In genomic region chrX:129779747-129780146, GRCh38 we compare ENCODE assay signal across 8 cellular contexts. TPM values are rescaled to one million over a fixed set of nuclear protein-coding genes. Genes with fewer than 3 reads are reported as not detected.
A peak's percentile ranks its signal among the peaks of the same experiment; 100 is the strongest.
DNase-seq lines count a peak whose midpoint lies in the region; ATAC-seq, FAIRE-seq and TF ChIP-seq lines count a peak whose summit lies in the region.

TSS of gene SASH3 (plus strand) at chrX:129779949. CDS start at chrX:129780098, 149 bp downstream.

- no TSS peak for BruUV-seq in GM12878 (replicated peaks; lab: Mats Ljungman, UMichigan)

- H3K4me2 ChIP-seq in GM12878 (ENCODE audit: control insufficient read depth, insufficient read depth) = peak within 1 kb of the TSS; percentile 90

- RAD21 ChIA-PET in GM12878 (lab: Charles Lee; ENCODE audit: unreplicated experiment) = interaction anchor here (5.1 to 7.0 kb wide), 2 partner anchors 9 to 22 kb away, joined by 65 to 166 read pairs; no protein-coding TSS in a partner anchor

- ATAC-seq in GM21825 (IDR thresholded peaks at IDR 0.05; ENCODE audit: unreplicated experiment) (peak; percentile 35), T-cell (replicated peaks in 1 of 4) (peak; percentile 30 to 46 (median 40)), GM12878 (peak; percentile 41)

- no peaks in the 10 kb centered on the region for H3K9me3 Mint-ChIP-seq in T-cell

- POLR2A ChIA-PET in T-cell (lab: Charles Lee) = interaction anchor here in 1 of 2 donors (1.2 kb wide), 1 partner anchor 10 kb away, joined by 3 read pairs; no protein-coding TSS in a partner anchor
- POLR2A ChIA-PET in GM12878 (lab: Charles Lee) = interaction anchor here (1.2 to 11.2 kb wide), 4 partner anchors 9 to 307 kb away, joined by 3 to 169 read pairs (median 11); no protein-coding TSS in a partner anchor

- H3K27ac ChIP-seq in GM12878 (ENCODE audit: control insufficient read depth, insufficient read depth) (peak within 1 kb of the TSS; percentile 94), sigmoid colon (peak within 1 kb of the TSS in 1 of 4 donors; percentile 25)

- 7% methylated on average over 13 of the region's 13 CpGs for WGBS in GM12878 (ENCODE audit: insufficient coverage, insufficient replicate concordance, low lambda C conversion rate, missing lambda C conversion rate)
- 46 to 80% methylated on average over 13 of the region's 13 CpGs for WGBS in sigmoid colon, 2 donors

- H3K27me3 ChIP-seq in GM12878 (replicated peaks in 1 of 2; ENCODE audit: control insufficient read depth in 2 of 2, insufficient read depth in 2 of 2, low read length in 1 of 2) (no peaks in the 10 kb centered on the region), sigmoid colon (no peaks in the 10 kb centered on the region)

- no peak for TF ChIP-seq EP300 in GM12878 (IDR thresholded peaks at IDR 0.05; ENCODE audit: borderline replicate concordance in 1 of 2, control insufficient read depth in 1 of 2, low read depth in 2 of 2, low read length in 2 of 2)
- TF ChIP-seq EP300 in sigmoid colon (IDR thresholded peaks at IDR 0.05) = no peak

- H3K79me2 ChIP-seq in GM12878 (ENCODE audit: control insufficient read depth, insufficient read depth, low read length) = peaks cover 58% of the 10 kb centered on the region

- peak within 1 kb of the TSS; percentile 84 to 97 for H3K27ac Mint-ChIP-seq in T-cell

- peaks cover 72 to 80% (median 74%) of the 10 kb centered on the region in 3 donors for H3K4me1 Mint-ChIP-seq in T-cell

- TF ChIP-seq CTCF in GM12864 (IDR thresholded peaks at IDR 0.05; ENCODE audit: low read depth, low read length, missing control alignments) (no peak), GM12878 (IDR thresholded peaks at IDR 0.05 in 2 of 3, conservative IDR thresholded peaks at IDR 0.05 in 1 of 3; ENCODE audit: control insufficient read depth in 2 of 3, extremely low read depth in 1 of 3, insufficient read depth in 1 of 3, low read depth in 3 of 3, low read length in 3 of 3) (no peak), sigmoid colon (IDR thresholded peaks at IDR 0.05) (no peak)

- peaks cover 48% of the 10 kb centered on the region for H3K4me1 ChIP-seq in GM12878 (ENCODE audit: control insufficient read depth, insufficient read depth, low read length)
- no peaks in the 10 kb centered on the region for H3K4me1 ChIP-seq in sigmoid colon

- H3K9me3 ChIP-seq in GM12878 (replicated peaks; ENCODE audit: control insufficient read depth, insufficient read depth, low read length) (no peaks in the 10 kb centered on the region), sigmoid colon (no peaks in the 10 kb centered on the region)

- H3K36me3 Mint-ChIP-seq in T-cell = peaks cover 19% of the 10 kb centered on the region

- no peak for FAIRE-seq in GM12878 (lab: Jason Lieb, UNC)

- H3K4me3 ChIP-seq in GM12864 (ENCODE audit: low read depth, low read length) = peak within 1 kb of the TSS; percentile 76
- H3K4me3 ChIP-seq in GM12878 = peak within 1 kb of the TSS; percentile 75
- peak within 1 kb of the TSS in 1 of 4 donors; percentile 26 for H3K4me3 ChIP-seq in sigmoid colon

- TF ChIP-seq RAD21 in GM12878 (IDR thresholded peaks at IDR 0.05; ENCODE audit: insufficient read depth, low read depth, low read length) = no peak

- in situ Hi-C loops in GM12878 (cut with MboI) = no loop called here

- CTCF ChIA-PET in T-cell (lab: Charles Lee) = interaction anchor here in 1 of 2 donors (1.0 to 1.1 kb wide), 2 partner anchors 10 to 20 kb away, joined by 3 read pairs; no protein-coding TSS in a partner anchor
- CTCF ChIA-PET in GM12878 (lab: Yijun Ruan, JAX) = interaction anchor here (1.0 to 4.9 kb wide), 2 partner anchors 9 to 46 kb away, joined by 3 to 66 read pairs; no protein-coding TSS in a partner anchor

- peaks cover 0 to 8% of the 10 kb centered on the region in 2 experiments; a peak in 2 of 4 replicates for H3K36me3 ChIP-seq in GM12878 (ENCODE audit: control insufficient read depth in 2 of 2, insufficient read depth in 2 of 2, low read length in 1 of 2)
- H3K36me3 ChIP-seq in sigmoid colon = no peaks in the 10 kb centered on the region

- H2AFZ ChIP-seq in GM12878 (ENCODE audit: control insufficient read depth, low read depth, low read length) = no peak within 1 kb of the TSS; the same call in 1 of the 2 replicates

- no peaks in the 10 kb centered on the region for H4K20me1 ChIP-seq in GM12878 (ENCODE audit: control insufficient read depth, insufficient read depth)

- intact Hi-C loops in GM12878 (cut with micrococcal nuclease; ENCODE audit: unreplicated experiment) = loop anchor here (2.0 to 10.0 kb wide), 2 partner anchors 21 to 395 kb away; partner anchors contain the start of gene RAB33A
- intact Hi-C loops in sigmoid colon (cut with DNase I) = no loop called here

- SMC1A ChIA-PET in GM12878 (lab: Charles Lee; ENCODE audit: uncharacterized antibody, unreplicated experiment) = interaction anchor here (5.0 to 14.8 kb wide), 3 partner anchors 10 to 43 kb away, joined by 20 to 165 read pairs (median 58); no protein-coding TSS in a partner anchor

- H3K9ac ChIP-seq in GM12878 (ENCODE audit: control insufficient read depth, insufficient read depth, low read length) = peak within 1 kb of the TSS; percentile 93

- DNase-seq in GM12864 (ENCODE audit: low read depth) (peak; percentile 56), T-cell (peak in 33 of 34 experiments; percentile 41 to 78 (median 60)), GM12878 (ENCODE audit: low read depth, low spot score) (no peak), sigmoid colon (peak; percentile 78), NCI-H345 treated with DMSO at 0.1 percent for 48 hours (lab: John Stamatoyannopoulos, UW; ENCODE audit: unreplicated experiment) (no peak), 8988T (no peak), erythroblast (lab: John Stamatoyannopoulos, UW) (no peak)

- no peaks in the 10 kb centered on the region for H3K27me3 Mint-ChIP-seq in T-cell

- H3K4me3 Mint-ChIP-seq in T-cell = peak within 1 kb of the TSS; percentile 90 to 98 (median 94)

- TF ChIP-seq POLR2A in GM12878 (IDR thresholded peaks at IDR 0.05; ENCODE audit: low read depth, low read length) (peak; percentile 93), sigmoid colon (IDR thresholded peaks at IDR 0.05) (no peak), erythroblast (IDR thresholded peaks at IDR 0.05; ENCODE audit: low read length) (no peak)

TF ChIP-seq in GM12878, 131 proteins besides CTCF, POLR2A, EP300 and RAD21 (continues in another document):
- TF ChIP-seq LARP7 (IDR thresholded peaks at IDR 0.05) = no peak
- TF ChIP-seq CREM (IDR thresholded peaks at IDR 0.05; ENCODE audit: low read depth) = peak; percentile 39; the same call in 1 of the 2 replicates
- TF ChIP-seq ZNF687 (IDR thresholded peaks at IDR 0.05) = peak; percentile 87
- peak; percentile 10 for TF ChIP-seq SMAD1 (IDR thresholded peaks at IDR 0.05; ENCODE audit: low read depth, partially characterized antibody)
- peak; percentile 93 for TF ChIP-seq RAD51 (IDR thresholded peaks at IDR 0.05)

RNA-seq across cellular contexts. Expression of gene SASH3, which starts in this region (rescaled TPM):
- total RNA-seq in T-cell (100 to 1,000 TPM; 102 to 163 (median 142) TPM), GM12878 (2014; rRNA removed) (198 and 231 TPM in 2 replicates), GM12878 (2014; rRNA removed; fragmentation: Illumina TruSeq; extraction: Trizol) (123 and 130 TPM in 2 replicates), GM12878 (2021) (183 and 191 TPM in 2 replicates), sigmoid colon (1 to 10 TPM; 1.7 to 8.7 (median 5.9) TPM)
- 88.3 and 101 TPM in 2 replicates for total RNA-seq in GM12878 (2013; cell fraction: nucleolus; rRNA removed)
- 67.3 TPM for polyA plus RNA-seq in GM12878 (2011; ENCODE audit: low read depth)
- polyA plus RNA-seq in GM12878 (2011; rRNA removed) (159 and 233 TPM in 2 replicates), GM12878 (2014; fragmentation: Illumina TruSeq; extraction: Trizol) (122 and 155 TPM in 2 replicates), GM12878 (2014; fragmentation: Nextera tagmentation; extraction: Ambion mirVana) (10 to 100 TPM; 23.1 to 39.1 TPM), GM12878 (2014; rRNA removed) (192 and 204 TPM in 2 replicates), GM12878 (2016; fragmentation: Nextera tagmentation; extraction: Ambion mirVana) (100 to 1,000 TPM; 148 to 164 TPM), sigmoid colon (10 to 100 TPM in 2 of 3 donors, 1 to 10 TPM in 1; 6.2 to 48.3 (median 13.2) TPM)
- 229 and 314 TPM in 2 replicates for polyA plus RNA-seq in GM12878 (2011; cell fraction: cytosol; rRNA removed)
- polyA plus RNA-seq in GM12878 (2011; cell fraction: nucleus; rRNA removed) = 329 and 387 TPM in 2 replicates
- polyA plus RNA-seq in GM12878 (2012) = 109 and 113 TPM in 2 replicates
- 120 and 220 TPM in 2 replicates for polyA minus RNA-seq in GM12878 (2011; rRNA and poly(A)+ RNA removed)
- polyA minus RNA-seq in GM12878 (2011; cell fraction: cytosol; rRNA and poly(A)+ RNA removed) = 77.4 and 94.2 TPM in 2 replicates
- polyA minus RNA-seq in GM12878 (2011; cell fraction: nucleus; rRNA and poly(A)+ RNA removed) = 51.7 and 77.8 TPM in 2 replicates

Comparison
In these comparisons a context has a peak if more than half of its experiments do, and no peak if none do; other contexts are left out.
1. RNA of gene SASH3 (total RNA-seq): 88.3 to 231 TPM in GM12878 and 102 to 163 TPM in T-cell; 1.7 to 8.7 TPM in sigmoid colon; every median in the first group is over 4 times any median in the second.
2. DNase-seq: peak in GM12864 (single experiment), T-cell (33 of 34) and sigmoid colon (single experiment); none in GM12878 (single experiment), NCI-H345 treated with DMSO at 0.1 percent for 48 hours (single experiment), 8988T (single experiment) and erythroblast (0 of 2).
3. Peak in every context shown above with its lines, with median percentiles within 50 percentile points of each other: ATAC-seq.